Comparison of ENCODE assay signal across 11 cellular contexts in the genomic region with DNA sequence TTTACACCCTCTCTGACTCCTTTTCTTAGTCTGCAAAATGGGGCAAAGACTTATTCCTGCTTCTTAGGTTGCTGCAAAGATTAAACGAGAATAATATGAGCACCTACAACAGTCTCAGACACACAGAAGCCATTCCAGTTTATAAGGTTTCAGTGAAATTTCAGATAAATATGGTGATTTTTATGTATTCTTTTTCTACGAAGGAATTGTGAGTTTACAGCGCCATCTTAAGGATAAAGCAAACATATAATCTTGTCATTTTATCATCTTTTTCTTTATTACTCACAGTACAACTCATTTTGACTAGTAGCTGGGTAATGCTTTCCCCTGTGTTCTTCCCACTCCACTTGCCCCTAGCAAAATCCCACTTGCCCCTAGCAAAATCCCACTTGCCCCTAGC. TPM values are rescaled to one million over a fixed set of nuclear protein-coding genes. Genes with fewer than 3 reads are reported as not detected.
A peak's percentile ranks its signal among the peaks of the same experiment; 100 is the strongest.
DNase-seq lines count a peak whose midpoint lies in the region; ATAC-seq and TF ChIP-seq lines count a peak whose summit lies in the region.
"Had no signal": no experiment of that assay in that cellular context is flagged by ENCODE, and none has a peak within 500 bp of the region (broad histone marks: within the 10 kb centered on the region; RNA-seq: fewer than 3 reads in every experiment).

No MANE protein-coding gene starts in this region.

- TF ChIP-seq RAD21 in HCT116 (IDR thresholded peaks at IDR 0.05; ENCODE audit: low read depth), result peak; percentile 72

- H3K9me2 ChIP-seq in HCT116 (ENCODE audit: insufficient read depth), result no peaks in the 10 kb centered on the region

- H3K27me3 ChIP-seq in HCT116 (ENCODE audit: insufficient read depth, low read length) (no peaks in the 10 kb centered on the region), RWPE2 (ENCODE audit: insufficient read depth, poor library complexity, severe bottlenecking) (no peaks in the 10 kb centered on the region), stomach (no peaks in the 10 kb centered on the region)
- H3K27me3 ChIP-seq: SJCRH30 had no signal

- H3K4me3 ChIP-seq in HCT116 (replicated peaks in 1 of 2; ENCODE audit: low read depth in 1 of 2, low read length in 2 of 2) (no peak overlapping the region), RWPE2 (ENCODE audit: severe bottlenecking) (no peak overlapping the region), stomach (no peak overlapping the region)
- H3K4me3 ChIP-seq: SJCRH30 had no signal

- TF ChIP-seq EP300 in stomach (IDR thresholded peaks at IDR 0.05), result no peak

- no peaks in the 10 kb centered on the region for H3K4me1 ChIP-seq in HCT116 (ENCODE audit: control insufficient read depth in 1 of 2, insufficient read depth in 2 of 2, low read length in 2 of 2)
- no peaks in the 10 kb centered on the region for H3K4me1 ChIP-seq in RWPE2 (ENCODE audit: insufficient read depth, poor library complexity, severe bottlenecking)
- peaks cover 0 to 19% (median 4%) of the 10 kb centered on the region in 4 donors for H3K4me1 ChIP-seq in stomach
- H3K4me1 ChIP-seq: SJCRH30 had no signal

- no TSS peak for BruUV-seq in HCT116 (replicated peaks; lab: Mats Ljungman, UMichigan)

- TF ChIP-seq CTCF in 22Rv1 (IDR thresholded peaks at IDR 0.05) (peak; percentile 38), HCT116 (IDR thresholded peaks at IDR 0.05 in 2 of 3, conservative IDR thresholded peaks at IDR 0.05 in 1 of 3; ENCODE audit: borderline replicate concordance in 1 of 3, insufficient read depth in 1 of 3, low read depth in 2 of 3, low read length in 2 of 3) (peak in 2 of 3 experiments; percentile 44 to 55; a peak in 3 of 6 replicates), RWPE2 (IDR thresholded peaks at IDR 0.05; ENCODE audit: poor library complexity, severe bottlenecking) (peak; percentile 21), stomach (IDR thresholded peaks at IDR 0.05) (no peak)

- H3K36me3 ChIP-seq in HCT116 (ENCODE audit: control insufficient read depth in 1 of 2, insufficient read depth in 2 of 2, low read length in 2 of 2) (no peaks in the 10 kb centered on the region), RWPE2 (ENCODE audit: low read depth) (no peaks in the 10 kb centered on the region), stomach (peaks cover 0 to 8% (median 5%) of the 10 kb centered on the region in 4 donors)
- H3K36me3 ChIP-seq: SJCRH30 had no signal

- CTCF ChIA-PET in HCT116 (lab: Charles Lee), result interaction anchor here (0.7 to 2.0 kb wide), 8 partner anchors 23 to 556 kb away, joined by 3 to 8 read pairs (median 5); no protein-coding TSS in a partner anchor

- TF ChIP-seq POLR2A in HCT116 (IDR thresholded peaks at IDR 0.05; ENCODE audit: borderline replicate concordance, extremely low read depth, insufficient read depth, insufficient read length), result no peak
- no peak for TF ChIP-seq POLR2A in stomach (IDR thresholded peaks at IDR 0.05)

- intact Hi-C loops in HCT116 (cut with micrococcal nuclease) (loop anchor here (1.0 to 10.0 kb wide), 3 partner anchors 117 to 805 kb away; no protein-coding TSS in a partner anchor), Right ventricle myocardium superior (cut with DNase I) (loop anchor here (10.0 kb wide), 1 partner anchor 255 kb away; no protein-coding TSS in a partner anchor), stomach (cut with DNase I; ENCODE audit: low total_unique reads) (no loop called here)

- no peak overlapping the region for H3K4me2 ChIP-seq in HCT116 (ENCODE audit: low read length)

- 62 to 85% (median 75%) methylated on average over 3 of the region's 3 CpGs for WGBS in stomach, 5 donors

- H3K79me2 ChIP-seq in HCT116 (ENCODE audit: insufficient read depth, low read length), result no peaks in the 10 kb centered on the region

- no peak overlapping the region for H3K27ac ChIP-seq in 22Rv1
- no peak overlapping the region for H3K27ac ChIP-seq in HCT116 (ENCODE audit: low read depth, low read length)
- H3K27ac ChIP-seq in RWPE2 (ENCODE audit: poor library complexity, severe bottlenecking), result no peak overlapping the region
- peak overlapping the region in 1 of 5 donors; percentile 41 for H3K27ac ChIP-seq in stomach
- H3K27ac ChIP-seq: SJCRH30 had no signal

- no peak overlapping the region for H2AFZ ChIP-seq in HCT116 (ENCODE audit: low read depth, low read length, poor library complexity, severe bottlenecking)

- ATAC-seq in HCT116 (peak; percentile 42; the same call in 1 of the 2 replicates), RWPE2 (ENCODE audit: low read depth) (no peak), Right ventricle myocardium superior (ENCODE audit: poor library complexity) (peak; percentile 52), HG02623 (IDR thresholded peaks at IDR 0.05; ENCODE audit: unreplicated experiment) (no peak)

- H3K9me3 ChIP-seq in HCT116 (ENCODE audit: control insufficient read depth in 1 of 2, insufficient read depth in 1 of 2, low read depth in 1 of 2, low read length in 2 of 2) (no peaks in the 10 kb centered on the region), RWPE2 (ENCODE audit: severe bottlenecking) (no peaks in the 10 kb centered on the region), stomach (no peaks in the 10 kb centered on the region)
- H3K9me3 ChIP-seq: SJCRH30 had no signal

- POLR2A ChIA-PET in HCT116 (lab: Charles Lee), result no interaction called here

- RAD21 ChIA-PET in HCT116 (lab: Charles Lee; ENCODE audit: low non-redundant PET in 1 of 2, low total read pairs in 2 of 2, uncharacterized antibody in 2 of 2, unreplicated experiment in 2 of 2), result interaction anchor here in 1 of 2 experiments (1.3 kb wide), 1 partner anchor 258 kb away, joined by 4 read pairs; no protein-coding TSS in a partner anchor

- DNase-seq in HCT116 (ENCODE audit: low read depth, low spot score) (peak; percentile 18), RWPE2 (ENCODE audit: low spot score) (no peak), Right ventricle myocardium superior (no peak), stomach (no peak), amygdala (lab: John Stamatoyannopoulos, UW) (no peak), NCI-H2196 (lab: John Stamatoyannopoulos, UW; ENCODE audit: unreplicated experiment) (no peak)
- DNase-seq: DMS153, naive B cell had no signal

- H3K9ac ChIP-seq in HCT116 (ENCODE audit: low read length), result no peak overlapping the region

- H4K20me1 ChIP-seq in HCT116 (ENCODE audit: insufficient read depth), result no peaks in the 10 kb centered on the region

TF ChIP-seq in HCT116, 20 proteins besides CTCF, POLR2A, EP300 and RAD21:
- TF ChIP-seq ZFX (IDR thresholded peaks at IDR 0.05) (no peak), TCF7L2 (IDR thresholded peaks at IDR 0.05; ENCODE audit: borderline replicate concordance, extremely low read depth, insufficient read depth, insufficient read length) (no peak), EGR1 (IDR thresholded peaks at IDR 0.05; ENCODE audit: low read depth) (no peak), YY1 (IDR thresholded peaks at IDR 0.05; ENCODE audit: extremely low read depth, insufficient replicate concordance, low read depth, low read length) (no peak), EZH2 (IDR thresholded peaks at IDR 0.05) (no peak), SP1 (IDR thresholded peaks at IDR 0.05; ENCODE audit: low read depth) (no peak), FOSL1 (IDR thresholded peaks at IDR 0.05; ENCODE audit: low read depth) (no peak), POLR2AphosphoS5 (IDR thresholded peaks at IDR 0.05; ENCODE audit: low read depth, low read length) (no peak), SRF (IDR thresholded peaks at IDR 0.05; ENCODE audit: low read depth) (no peak), ZBTB33 (IDR thresholded peaks at IDR 0.05; ENCODE audit: extremely low read depth, insufficient replicate concordance, low read length) (no peak), ZNF274 (IDR thresholded peaks at IDR 0.05; ENCODE audit: low read depth, low read length) (no peak)
- TF ChIP-seq, protein P1, sequence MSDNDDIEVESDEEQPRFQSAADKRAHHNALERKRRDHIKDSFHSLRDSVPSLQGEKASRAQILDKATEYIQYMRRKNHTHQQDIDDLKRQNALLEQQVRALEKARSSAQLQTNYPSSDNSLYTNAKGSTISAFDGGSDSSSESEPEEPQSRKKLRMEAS (IDR thresholded peaks at IDR 0.05), result no peak

RNA-seq across cellular contexts. Expression of gene SMC5, which starts 29.2 kb away (rescaled TPM):
- total RNA-seq in HCT116 (2021; ENCODE audit: unreplicated experiment) (27.5 TPM), Right ventricle myocardium superior (10.0 TPM), stomach (10 to 100 TPM; 12.9 to 93.8 (median 34.3) TPM)
- polyA plus RNA-seq in HCT116 (2012), result 5.0 and 7.4 TPM in 2 replicates
- polyA plus RNA-seq in stomach, result 10 to 100 TPM in 1 of 3 donors, 1 to 10 TPM in 2; 7.9 to 10.1 (median 8.0) TPM

Comparison
In these comparisons a context has a peak if more than half of its experiments do, and no peak if none do; other contexts are left out.
1. CTCF ChIP-seq: peak in 22Rv1 (single experiment), HCT116 (2 of 3) and RWPE2 (single experiment); none in stomach (0 of 7).
2. ATAC-seq: peak in HCT116 (single experiment) and Right ventricle myocardium superior (single experiment); none in RWPE2 (single experiment) and HG02623 (single experiment).